1 cellular context compared by ENCODE assay signal in the genomic region with DNA sequence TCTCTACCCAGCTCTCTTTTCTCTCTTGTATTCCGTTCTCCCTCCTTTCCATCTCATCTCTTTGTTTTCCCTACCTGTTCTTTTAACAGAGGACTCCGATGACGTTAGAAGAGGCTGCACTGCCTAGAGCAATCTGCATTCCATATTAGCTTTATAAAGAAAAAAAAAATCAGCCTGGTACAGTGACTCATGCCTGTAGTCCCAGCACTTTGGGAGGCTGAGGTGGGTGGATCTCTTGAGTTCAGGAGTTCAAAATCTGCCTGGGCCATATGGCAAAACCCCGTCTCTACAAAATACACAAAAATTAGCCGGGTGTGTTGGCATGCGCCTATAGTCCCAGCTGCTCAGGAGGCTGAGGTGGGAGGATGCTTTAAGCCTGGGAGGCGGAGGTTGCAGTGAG.
A peak's percentile ranks its signal among the peaks of the same experiment; 100 is the strongest.
TF ChIP-seq lines count a peak whose summit lies in the region.

No MANE protein-coding gene starts in this region.

TF ChIP-seq in HepG2, 621 proteins besides CTCF, POLR2A, EP300 and RAD21 (continued from another document):
- TF ChIP-seq HMG20B (CRISPR knock-in tag; conservative IDR thresholded peaks at IDR 0.05), result no peak
- no peak for TF ChIP-seq HNRNPH1 (optimal IDR thresholded peaks at IDR 0.05; ENCODE audit: low read depth, low read length)
- TF ChIP-seq ZNF879 (CRISPR knock-in tag; IDR thresholded peaks at IDR 0.05), result no peak
- TF ChIP-seq AGO1 (IDR thresholded peaks at IDR 0.05; ENCODE audit: low read depth, low read length, poor library complexity, severe bottlenecking), result no peak
- TF ChIP-seq FOSL2 (CRISPR knock-in tag; IDR thresholded peaks at IDR 0.05), result 0 out of 2 replicates have a peak, but pooled peaks have one; percentile 10
- no peak for TF ChIP-seq TCF7L2 (IDR thresholded peaks at IDR 0.05; ENCODE audit: low read depth, low read length)
- TF ChIP-seq, protein P1, sequence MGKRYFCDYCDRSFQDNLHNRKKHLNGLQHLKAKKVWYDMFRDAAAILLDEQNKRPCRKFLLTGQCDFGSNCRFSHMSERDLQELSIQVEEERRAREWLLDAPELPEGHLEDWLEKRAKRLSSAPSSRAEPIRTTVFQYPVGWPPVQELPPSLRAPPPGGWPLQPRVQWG (CRISPR knock-in tag; IDR thresholded peaks at IDR 0.05; ENCODE audit: borderline replicate concordance, low read depth), result no peak
TF ChIP-seq in HepG2: peak in this region for 1.
